In genomic region chr6:115896538-115897129, GRCh38 we compare ENCODE assay signal across 8 cellular contexts.
DNase-seq lines count a peak whose midpoint lies in the region; ATAC-seq and TF ChIP-seq lines count a peak whose summit lies in the region.

No MANE protein-coding gene starts in this region.

- H3K27ac Mint-ChIP-seq in natural killer cell treated with Interleukin-12 subunit alpha and Interleukin-12 subunit beta and Interleukin-15 and Interleukin-18, amount 100 ng/mL, for 72 hours: no peak overlapping the region
- no peak overlapping the region for H3K27ac Mint-ChIP-seq in stimulated activated memory B cell treated with anti-CD40 and anti-IgM and Interleukin-4, amounts not matched to agents 10 μg/mL and 1 μg/mL and 100 μg/mL, for 72 hours

- ATAC-seq in GM19438 (IDR thresholded peaks at IDR 0.05; ENCODE audit: low read depth, unreplicated experiment): peak; percentile 43
- ATAC-seq in natural killer cell treated with Interleukin-12 subunit alpha and Interleukin-12 subunit beta and Interleukin-15 and Interleukin-18, amount 100 ng/mL, for 72 hours: no peak
- ATAC-seq in GM21423 (IDR thresholded peaks at IDR 0.05; ENCODE audit: unreplicated experiment): no peak
- ATAC-seq in stimulated activated memory B cell treated with anti-CD40 and anti-IgM and Interleukin-4, amounts not matched to agents 10 μg/mL and 1 μg/mL and 100 μg/mL, for 72 hours: no peak

- no peaks in the 10 kb centered on the region for H3K4me1 Mint-ChIP-seq in natural killer cell treated with Interleukin-12 subunit alpha and Interleukin-12 subunit beta and Interleukin-15 and Interleukin-18, amount 100 ng/mL, for 72 hours (ENCODE audit: low read depth in 2 of 2)
- no peaks in the 10 kb centered on the region for H3K4me1 Mint-ChIP-seq in stimulated activated memory B cell treated with anti-CD40 and anti-IgM and Interleukin-4, amounts not matched to agents 10 μg/mL and 1 μg/mL and 100 μg/mL, for 72 hours

- no peaks in the 10 kb centered on the region for H3K36me3 Mint-ChIP-seq in natural killer cell treated with Interleukin-12 subunit alpha and Interleukin-12 subunit beta and Interleukin-15 and Interleukin-18, amount 100 ng/mL, for 72 hours
- H3K36me3 Mint-ChIP-seq in stimulated activated memory B cell treated with anti-CD40 and anti-IgM and Interleukin-4, amounts not matched to agents 10 μg/mL and 1 μg/mL and 100 μg/mL, for 72 hours: no peaks in the 10 kb centered on the region

- H3K9me3 Mint-ChIP-seq in natural killer cell treated with Interleukin-12 subunit alpha and Interleukin-12 subunit beta and Interleukin-15 and Interleukin-18, amount 100 ng/mL, for 72 hours: peaks cover 4% of the 10 kb centered on the region
- no peaks in the 10 kb centered on the region for H3K9me3 Mint-ChIP-seq in stimulated activated memory B cell treated with anti-CD40 and anti-IgM and Interleukin-4, amounts not matched to agents 10 μg/mL and 1 μg/mL and 100 μg/mL, for 72 hours

- DNase-seq in DMS53 (lab: John Stamatoyannopoulos, UW) (peak; percentile 66), LoVo (ENCODE audit: low spot score) (peak; percentile 37), iPS-NIHi7 (ENCODE audit: extremely low spot score) (peak; percentile 25)
- DNase-seq in natural killer cell treated with Interleukin-12 subunit alpha and Interleukin-12 subunit beta and Interleukin-15 and Interleukin-18, amount 100 ng/mL, for 72 hours (ENCODE audit: low spot score): no peak

- no peak overlapping the region for H3K4me3 ChIP-seq in WI38 (ENCODE audit: low read depth, low read length)

- no peak overlapping the region for H3K4me3 Mint-ChIP-seq in natural killer cell treated with Interleukin-12 subunit alpha and Interleukin-12 subunit beta and Interleukin-15 and Interleukin-18, amount 100 ng/mL, for 72 hours
- no peak overlapping the region for H3K4me3 Mint-ChIP-seq in stimulated activated memory B cell treated with anti-CD40 and anti-IgM and Interleukin-4, amounts not matched to agents 10 μg/mL and 1 μg/mL and 100 μg/mL, for 72 hours

- peak; percentile 59 for TF ChIP-seq CTCF in WI38 (IDR thresholded peaks at IDR 0.05; ENCODE audit: low read depth, low read length)

- H3K27me3 Mint-ChIP-seq in natural killer cell treated with Interleukin-12 subunit alpha and Interleukin-12 subunit beta and Interleukin-15 and Interleukin-18, amount 100 ng/mL, for 72 hours: no peaks in the 10 kb centered on the region
- H3K27me3 Mint-ChIP-seq in stimulated activated memory B cell treated with anti-CD40 and anti-IgM and Interleukin-4, amounts not matched to agents 10 μg/mL and 1 μg/mL and 100 μg/mL, for 72 hours: peaks cover 10% of the 10 kb centered on the region
